Comparison of ENCODE assay signal across 17 cellular contexts in genomic region chr11:119992171-119993051, GRCh38.
"Had no signal": no experiment of that assay in that cellular context is flagged by ENCODE, and none has a peak within 500 bp of the region (broad histone marks: within the 10 kb centered on the region; RNA-seq: fewer than 3 reads in every experiment).

No MANE protein-coding gene starts in this region.

- H3K4me1 Mint-ChIP-seq: activated naive CD8-positive, alpha-beta T cell treated with anti-CD3 and anti-CD28 coated beads for 36 hours; central memory CD8-positive, alpha-beta T cell; naive B cell; T-helper 17 cell had no signal

- H3K27ac Mint-ChIP-seq: activated CD8-positive, alpha-beta T cell treated with anti-CD3 and anti-CD28 coated beads, Interleukin-2, amount 10 ng/mL, durations not matched to agents 7 days and 5 days; activated naive CD8-positive, alpha-beta T cell treated with anti-CD3 and anti-CD28 coated beads for 36 hours; naive B cell; T-helper 17 cell; WTC11 had no signal

- H3K36me3 Mint-ChIP-seq: activated naive CD8-positive, alpha-beta T cell treated with anti-CD3 and anti-CD28 coated beads for 36 hours; naive B cell; WTC11 had no signal

- H3K27ac ChIP-seq: brain microvascular endothelial cell, coronary artery, heart left ventricle, testis, upper lobe of left lung had no signal

- H3K9me3 Mint-ChIP-seq: activated naive CD8-positive, alpha-beta T cell treated with anti-CD3 and anti-CD28 coated beads for 36 hours; central memory CD8-positive, alpha-beta T cell; WTC11 had no signal

- FAIRE-seq: endothelial cell of umbilical vein had no signal

- DNase-seq: activated CD4-positive, alpha-beta T cell treated with anti-CD3 and anti-CD28 coated beads for 48 hours; activated CD8-positive, alpha-beta memory T cell treated with anti-CD3 and anti-CD28 coated beads, Interleukin-2, amount 50 U/mL, for 48 hours; activated CD8-positive, alpha-beta T cell treated with anti-CD3 and anti-CD28 coated beads, Interleukin-2, amount 10 ng/mL, durations not matched to agents 7 days and 5 days; activated naive CD8-positive, alpha-beta T cell treated with anti-CD3 and anti-CD28 coated beads for 36 hours; brain microvascular endothelial cell; effector CD8-positive, alpha-beta T cell; heart left ventricle; naive B cell; stimulated activated CD4-positive, alpha-beta T cell treated with anti-CD3 and anti-CD28 coated beads, Interleukin-4, amount 100 ng/mL, for 24 hours; stimulated activated naive CD4-positive, alpha-beta T cell; T-helper 17 cell; testis; upper lobe of left lung had no signal

- H3K4me3 Mint-ChIP-seq: activated CD8-positive, alpha-beta T cell treated with anti-CD3 and anti-CD28 coated beads, Interleukin-2, amount 10 ng/mL, durations not matched to agents 7 days and 5 days; activated naive CD8-positive, alpha-beta T cell treated with anti-CD3 and anti-CD28 coated beads for 36 hours; central memory CD8-positive, alpha-beta T cell; T-helper 17 cell; WTC11 had no signal
